In genomic region chr5:159708090-159708489, GRCh38 we compare ENCODE assay signal across 31 cellular contexts.
DNase-seq lines count a peak whose midpoint lies in the region; ATAC-seq, FAIRE-seq and TF ChIP-seq lines count a peak whose summit lies in the region.
"Had no signal": no experiment of that assay in that cellular context is flagged by ENCODE, and none has a peak within 500 bp of the region (broad histone marks: within the 10 kb centered on the region; RNA-seq: fewer than 3 reads in every experiment).

No MANE protein-coding gene starts in this region.

- H2AFZ ChIP-seq in K562 (ENCODE audit: low read depth, low read length) (no peak overlapping the region), OCI-LY7 (ENCODE audit: low read length) (no peak overlapping the region)

- no peak for TF ChIP-seq EP300 in K562 (IDR thresholded peaks at IDR 0.05; ENCODE audit: low read length)

- POLR2A ChIA-PET in HEK293 (lab: Yijun Ruan, JAX) = no interaction called here
- POLR2A ChIA-PET in K562 (lab: Yijun Ruan, JAX) = no interaction called here
- POLR2A ChIA-PET in OCI-LY7 (lab: Charles Lee) = no interaction called here

- TF ChIP-seq RAD21 in K562 (CRISPR knock-in tag; conservative IDR thresholded peaks at IDR 0.05 in 1 of 2, IDR thresholded peaks at IDR 0.05 in 1 of 2) = no peak

- H3K36me3 ChIP-seq in HEK293 (ENCODE audit: control insufficient read depth in 2 of 2, insufficient read depth in 1 of 2, low read length in 2 of 2) (no peaks in the 10 kb centered on the region), K562 (ENCODE audit: control insufficient read depth, insufficient read depth, low read length) (no peaks in the 10 kb centered on the region), OCI-LY7 (ENCODE audit: insufficient read depth, low read length) (no peaks in the 10 kb centered on the region)
- H3K36me3 ChIP-seq: BE2C; BLaER1; BLaER1 treated with 17β-estradiol and CSF1 and Interleukin-3, amounts not matched to agents 10 nM and 100 nM had no signal

- 0% methylated on average over 3 of the region's 3 CpGs for WGBS in K562 (ENCODE audit: insufficient coverage, low coverage, missing lambda C conversion rate)

- intact Hi-C loops in K562 (cut with micrococcal nuclease) (no loop called here), OCI-LY7 (cut with micrococcal nuclease; ENCODE audit: unreplicated experiment) (no loop called here)

- H3K9ac ChIP-seq in K562 (ENCODE audit: insufficient read depth in 1 of 2, low read depth in 2 of 2, low read length in 2 of 2) = no peak overlapping the region
- H3K9ac ChIP-seq: BLaER1; BLaER1 treated with 17β-estradiol and CSF1 and Interleukin-3, amounts not matched to agents 10 nM and 100 nM had no signal

- no peak overlapping the region for H3K4me2 ChIP-seq in K562 (ENCODE audit: insufficient read depth, low read length)
- H3K4me2 ChIP-seq in OCI-LY7 (ENCODE audit: low read length) = no peak overlapping the region
- H3K4me2 ChIP-seq: A549; BLaER1; BLaER1 treated with 17β-estradiol and CSF1 and Interleukin-3, amounts not matched to agents 10 nM and 100 nM had no signal

- no peak overlapping the region for H3K4me3 ChIP-seq in HEK293 (ENCODE audit: low read depth, low read length)
- H3K4me3 ChIP-seq in K562 = no peak overlapping the region
- H3K4me3 ChIP-seq in OCI-LY7 (ENCODE audit: low read depth, low read length, poor library complexity, severe bottlenecking) = no peak overlapping the region
- H3K4me3 ChIP-seq: A549; BLaER1; BLaER1 treated with 17β-estradiol and CSF1 and Interleukin-3, amounts not matched to agents 10 nM and 100 nM had no signal

- H3K9me2 ChIP-seq in OCI-LY7 (ENCODE audit: insufficient read depth, low read length) = no peaks in the 10 kb centered on the region

- DNase-seq in K562 (ENCODE audit: extremely low read depth in 1 of 4, low spot score in 3 of 4) = no peak
- no peak for DNase-seq in OCI-LY7 (ENCODE audit: low spot score)
- DNase-seq in islet precursor cell = no peak
- DNase-seq: 8988T; ACHN; AML-193; BE2C; C1 segment of cervical spinal cord; Caco-2; Calu3; CD4-positive, alpha-beta memory T cell; CD4-positive, alpha-beta T cell; CD4-positive, CD25-positive, alpha-beta regulatory T cell; CD8-positive, alpha-beta memory T cell; CD8-positive, alpha-beta T cell; COR-L47; DMS 273 treated with DMSO at 0.1 percent for 48 hours; DMS153; DMS53; DMS79; DMS79 treated with DMSO at 0.1 percent for 48 hours; DND-41; EL had no signal

- no peaks in the 10 kb centered on the region for H4K20me1 ChIP-seq in K562 (replicated peaks; ENCODE audit: control insufficient read depth, insufficient read depth, low read length)
- H4K20me1 ChIP-seq in OCI-LY7 (ENCODE audit: insufficient read depth, low read length) = no peaks in the 10 kb centered on the region
- H4K20me1 ChIP-seq: BLaER1; BLaER1 treated with 17β-estradiol and CSF1 and Interleukin-3, amounts not matched to agents 10 nM and 100 nM had no signal

- no peaks in the 10 kb centered on the region; the same call in 1 of the 2 replicates for H3K9me3 ChIP-seq in HEK293 (ENCODE audit: control insufficient read depth, insufficient read depth, low read depth, low read length)
- H3K9me3 ChIP-seq in K562 (replicated peaks; ENCODE audit: control insufficient read depth, insufficient read depth, low read depth, low read length) = no peaks in the 10 kb centered on the region
- H3K9me3 ChIP-seq in OCI-LY7 (ENCODE audit: low read length) = no peaks in the 10 kb centered on the region
- H3K9me3 ChIP-seq: BE2C, Caco-2 had no signal

- CTCF ChIA-PET in HEK293 (lab: Yijun Ruan, JAX) (no interaction called here), K562 (lab: Yijun Ruan, JAX; ENCODE audit: low intra/inter-chr PET ratio) (no interaction called here), OCI-LY7 (lab: Charles Lee; ENCODE audit: unreplicated experiment) (no interaction called here)

- no peaks in the 10 kb centered on the region for H3K9me1 ChIP-seq in K562 (ENCODE audit: control insufficient read depth, insufficient read depth, low read length)

- H3K27me3 ChIP-seq in K562 (ENCODE audit: control insufficient read depth in 2 of 2, insufficient read depth in 2 of 2, low read length in 2 of 2) = no peaks in the 10 kb centered on the region
- H3K27me3 ChIP-seq: BLaER1; BLaER1 treated with 17β-estradiol and CSF1 and Interleukin-3, amounts not matched to agents 10 nM and 100 nM had no signal

- no peaks in the 10 kb centered on the region for H3K79me2 ChIP-seq in K562 (ENCODE audit: control insufficient read depth, insufficient read depth, low read length)
- H3K79me2 ChIP-seq in OCI-LY7 (ENCODE audit: insufficient read depth, low read depth, low read length) = no peaks in the 10 kb centered on the region

- no TSS peak for BruUV-seq in K562 (replicated peaks; lab: Mats Ljungman, UMichigan)
- no TSS peak for BruUV-seq in OCI-LY7 (replicated peaks; lab: Mats Ljungman, UMichigan)

- no peak for TF ChIP-seq CTCF in HEK293 (tag by site-specific recombination; IDR thresholded peaks at IDR 0.05)
- no peak for TF ChIP-seq CTCF in K562 (IDR thresholded peaks at IDR 0.05 in 2 of 3, conservative IDR thresholded peaks at IDR 0.05 in 1 of 3; ENCODE audit: insufficient read depth in 2 of 3, low read depth in 1 of 3, low read length in 3 of 3)
- TF ChIP-seq CTCF in OCI-LY7 (conservative IDR thresholded peaks at IDR 0.05; ENCODE audit: low read length) = no peak

- ATAC-seq in K562 = no peak
- ATAC-seq: A549; CD8-positive, alpha-beta T cell had no signal

- TF ChIP-seq POLR2A in K562 (conservative IDR thresholded peaks at IDR 0.05) = no peak

- no peak overlapping the region for H3K27ac ChIP-seq in HEK293 (ENCODE audit: extremely low read depth, low read depth, low read length)
- H3K27ac ChIP-seq in K562 (ENCODE audit: extremely low read depth, low read depth, low read length) = no peak overlapping the region
- H3K27ac ChIP-seq in OCI-LY7 (ENCODE audit: low read depth, low read length, poor library complexity, severe bottlenecking) = no peak overlapping the region
- H3K27ac ChIP-seq: 22Rv1; A549; BLaER1; BLaER1 treated with 17β-estradiol and CSF1 and Interleukin-3, amounts not matched to agents 10 nM and 100 nM; C4-2B had no signal

- FAIRE-seq in K562 (lab: Jason Lieb, UNC) = no peak
- FAIRE-seq: A204.1, A549, D721Med had no signal

- H3K4me1 ChIP-seq in HEK293 (ENCODE audit: control insufficient read depth, insufficient read depth, low read length) (peaks cover 17% of the 10 kb centered on the region), K562 (replicated peaks in 1 of 2; ENCODE audit: control insufficient read depth in 2 of 2, insufficient read depth in 2 of 2, low read length in 2 of 2) (no peaks in the 10 kb centered on the region), OCI-LY7 (ENCODE audit: insufficient read depth, low read length, poor library complexity, severe bottlenecking) (no peaks in the 10 kb centered on the region)
- H3K4me1 ChIP-seq: A549; BE2C; BLaER1; BLaER1 treated with 17β-estradiol and CSF1 and Interleukin-3, amounts not matched to agents 10 nM and 100 nM; Caco-2 had no signal

- in situ Hi-C loops in K562 (cut with MboI) = no loop called here

TF ChIP-seq in HEK293, 187 proteins besides CTCF, POLR2A, EP300 and RAD21:
- TF ChIP-seq ZNF426 (tag by site-specific recombination; IDR thresholded peaks at IDR 0.05) (no peak), YY2 (tag by site-specific recombination; IDR thresholded peaks at IDR 0.05) (no peak), SETDB1 (IDR thresholded peaks at IDR 0.05; ENCODE audit: insufficient read length, low read length) (peak; percentile 93), ZFP37 (tag by site-specific recombination; IDR thresholded peaks at IDR 0.05) (no peak)

TF ChIP-seq in K562, 482 proteins besides CTCF, POLR2A, EP300 and RAD21:
- TF ChIP-seq RBM25 (IDR thresholded peaks at IDR 0.05; ENCODE audit: low read depth, low read length, severe bottlenecking) (peak; percentile 3), ZNF224 (CRISPR knock-in tag; IDR thresholded peaks at IDR 0.05) (no peak)

Comparison
In these comparisons a context has a peak if more than half of its experiments do, and no peak if none do; other contexts are left out.
1. Of the 44 proteins assayed by ChIP-seq in both K562 and HEK293: peak only in K562: none; only in HEK293: SETDB1; in both: none; in neither: 43.